Comparison of ENCODE assay signal across 10 cellular contexts in the genomic region with DNA sequence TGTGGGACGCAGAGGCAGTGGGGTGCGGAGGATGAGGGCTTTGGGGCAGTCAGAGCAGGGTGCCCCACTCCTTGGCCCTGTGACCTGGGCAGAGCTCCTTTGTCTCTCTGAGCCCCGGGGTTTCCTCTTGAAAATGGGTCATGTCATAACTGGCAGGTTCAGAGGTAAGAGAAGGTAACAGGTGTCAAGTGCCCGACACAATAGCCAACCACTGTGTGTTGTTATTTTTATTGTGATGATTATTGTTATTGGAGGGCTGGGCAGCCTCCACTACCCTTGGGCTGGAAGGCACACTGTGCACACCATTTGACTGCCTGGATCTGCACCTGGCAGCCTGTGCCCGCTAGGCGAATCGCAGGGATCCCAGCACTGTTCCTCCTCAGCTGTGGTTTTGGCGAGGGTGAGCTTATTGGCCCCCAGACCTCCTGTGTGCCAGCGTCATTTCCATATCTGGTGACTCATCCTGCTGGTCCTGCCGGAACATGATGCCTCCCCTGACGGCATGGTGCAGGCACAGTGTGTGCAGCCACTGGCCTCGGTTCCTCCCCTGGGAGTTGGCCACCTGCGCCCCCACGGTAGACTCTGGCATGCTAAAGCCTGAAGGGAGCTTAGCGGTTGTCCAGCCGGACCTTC. TPM values are rescaled to one million over a fixed set of nuclear protein-coding genes. Genes with fewer than 3 reads are reported as not detected.
DNase-seq lines count a peak whose midpoint lies in the region; ATAC-seq and TF ChIP-seq lines count a peak whose summit lies in the region.
"Had no signal": no experiment of that assay in that cellular context is flagged by ENCODE, and none has a peak within 500 bp of the region (broad histone marks: within the 10 kb centered on the region; RNA-seq: fewer than 3 reads in every experiment).

No MANE protein-coding gene starts in this region.

- H3K4me1 Mint-ChIP-seq in CD8-positive, alpha-beta memory T cell, result peaks cover 37 to 56% (median 42%) of the 10 kb centered on the region in 3 donors

- no peaks in the 10 kb centered on the region for H3K27me3 ChIP-seq in CD8-positive, alpha-beta memory T cell (ENCODE audit: insufficient read depth, low read length, poor library complexity, severe bottlenecking)
- H3K27me3 ChIP-seq in MG63 (no peaks in the 10 kb centered on the region), adrenal gland (no peaks in the 10 kb centered on the region), left lung (no peaks in the 10 kb centered on the region)

- H3K27ac ChIP-seq in CD8-positive, alpha-beta memory T cell (ENCODE audit: low read depth, low read length), result no peak overlapping the region
- no peak overlapping the region for H3K27ac ChIP-seq in adrenal gland
- no peak overlapping the region for H3K27ac ChIP-seq in left lung

- TF ChIP-seq CTCF in adrenal gland (IDR thresholded peaks at IDR 0.05) (no peak), left lung (IDR thresholded peaks at IDR 0.05) (no peak)

- no peak for TF ChIP-seq POLR2A in adrenal gland (IDR thresholded peaks at IDR 0.05)

- WGBS in adrenal gland, 4 donors, result 66 to 83% (median 69%) methylated on average over 7 to 16 of the region's 16 CpGs

- H3K36me3 ChIP-seq in CD8-positive, alpha-beta memory T cell (ENCODE audit: insufficient read depth, low read length), result no peaks in the 10 kb centered on the region
- H3K36me3 ChIP-seq in MG63, result no peaks in the 10 kb centered on the region
- no peaks in the 10 kb centered on the region for H3K36me3 ChIP-seq in adrenal gland (replicated peaks in 1 of 2)
- H3K36me3 ChIP-seq in left lung, result no peaks in the 10 kb centered on the region

- peak overlapping the region in 3 of 7 donors; percentile 6 to 66 (median 11) for H3K4me3 Mint-ChIP-seq in CD8-positive, alpha-beta memory T cell

- intact Hi-C loops in adrenal gland (cut with DNase I) (no loop called here), left lung (cut with DNase I) (no loop called here)

- H3K36me3 Mint-ChIP-seq in CD8-positive, alpha-beta memory T cell, result no peaks in the 10 kb centered on the region

- no peaks in the 10 kb centered on the region for H3K27me3 Mint-ChIP-seq in CD8-positive, alpha-beta memory T cell

- H3K4me3 ChIP-seq in CD8-positive, alpha-beta memory T cell (ENCODE audit: low read length), result no peak overlapping the region
- H3K4me3 ChIP-seq in MG63, result no peak overlapping the region
- H3K4me3 ChIP-seq in adrenal gland, result no peak overlapping the region
- H3K4me3 ChIP-seq in left lung, result no peak overlapping the region

- DNase-seq in CD8-positive, alpha-beta memory T cell, result peak in 1 of 5 donors; percentile 35
- DNase-seq in MG63 (peak; percentile 88), adrenal gland (peak in 5 of 7 donors; percentile 35 to 57 (median 55)), left lung (no peak), OCI-M1 (lab: John Stamatoyannopoulos, UW) (no peak)
- no peak for DNase-seq in stimulated activated CD4-positive, alpha-beta T cell treated with anti-CD3 and anti-CD28 coated beads, Interleukin-12 subunit alpha, Interleukin-12 subunit beta, amount 100 ng/mL, for 4 hours

- H3K9me3 Mint-ChIP-seq in CD8-positive, alpha-beta memory T cell, result no peaks in the 10 kb centered on the region

- H3K4me1 ChIP-seq in CD8-positive, alpha-beta memory T cell (ENCODE audit: insufficient read depth, low read length), result peaks cover 32% of the 10 kb centered on the region
- H3K4me1 ChIP-seq in adrenal gland (replicated peaks in 1 of 2) (no peaks in the 10 kb centered on the region), left lung (no peaks in the 10 kb centered on the region)

- peak; percentile 5 for ATAC-seq in left lung
- no peak for ATAC-seq in HG03175 (IDR thresholded peaks at IDR 0.05; ENCODE audit: unreplicated experiment)
- no peak for ATAC-seq in HG02678 (IDR thresholded peaks at IDR 0.05; ENCODE audit: unreplicated experiment)

- H3K27ac Mint-ChIP-seq in CD8-positive, alpha-beta memory T cell, result peak overlapping the region in 7 of 8 donors; percentile 82 to 94 (median 90)

- no peaks in the 10 kb centered on the region for H3K9me3 ChIP-seq in CD8-positive, alpha-beta memory T cell (ENCODE audit: low read length)
- H3K9me3 ChIP-seq in MG63 (no peaks in the 10 kb centered on the region), adrenal gland (replicated peaks in 1 of 3) (no peaks in the 10 kb centered on the region), left lung (no peaks in the 10 kb centered on the region)

- CTCF ChIA-PET in CD8-positive, alpha-beta memory T cell (lab: Charles Lee), result no interaction called here

- POLR2A ChIA-PET in CD8-positive, alpha-beta memory T cell (lab: Charles Lee), result interaction anchor here (0.5 kb wide), 1 partner anchor 102 kb away, joined by 3 read pairs; no protein-coding TSS in a partner anchor

RNA-seq across cellular contexts. Expression of gene SOX10, which starts 15.4 kb away (rescaled TPM):
- not detected for total RNA-seq in CD8-positive, alpha-beta memory T cell
- polyA plus RNA-seq in CD8-positive, alpha-beta memory T cell, result not detected
- total RNA-seq in MG63 (2014; rRNA removed; shearing (Covaris generic); ENCODE audit: low replicate concordance), result not detected in 2 replicates
- total RNA-seq in adrenal gland (1 to 10 TPM in 3 of 8 donors, under 1 TPM in 4, not detected in 1; 0.16 to 4.0 (median 0.42) TPM), left lung (not detected)
- polyA plus RNA-seq in adrenal gland, result 1 to 10 TPM in 2 of 3 donors, under 1 TPM in 1; 0.73 to 5.4 (median 3.8) TPM
- total RNA-seq: T-helper 2 cell treated with Interferon-gamma antibody and Interleukin-4, amounts not matched to agents 100 ng/mL and 5 ng/mL, for 36 hours had no signal

RNA-seq across cellular contexts. Expression of gene POLR2F, which starts 46.3 kb away (rescaled TPM):
- 100 to 1,000 TPM; 140 to 148 TPM for total RNA-seq in CD8-positive, alpha-beta memory T cell
- 167 TPM for polyA plus RNA-seq in CD8-positive, alpha-beta memory T cell
- total RNA-seq in MG63 (2014; rRNA removed; shearing (Covaris generic); ENCODE audit: low replicate concordance), result 64.9 and 167 TPM in 2 replicates
- total RNA-seq in adrenal gland (100 to 1,000 TPM in 1 of 8 donors, 10 to 100 TPM in 7; 39.7 to 111 (median 83.5) TPM), left lung (10 to 100 TPM; 58.3 to 64.9 TPM)
- 100 to 1,000 TPM in 2 of 3 donors, 10 to 100 TPM in 1; 74.2 to 205 (median 123) TPM for polyA plus RNA-seq in adrenal gland

RNA-seq across cellular contexts. Expression of gene C22orf23, which starts 46.4 kb away (rescaled TPM):
- under 1 TPM; 0.29 to 0.37 TPM for total RNA-seq in CD8-positive, alpha-beta memory T cell
- polyA plus RNA-seq in CD8-positive, alpha-beta memory T cell, result not detected
- total RNA-seq in MG63 (2014; rRNA removed; shearing (Covaris generic); ENCODE audit: low replicate concordance), result 0.36 and 2.3 TPM in 2 replicates
- 1 to 10 TPM in 2 of 8 donors, under 1 TPM in 4, not detected in 2; 0.57 to 1.2 (median 0.81) TPM for total RNA-seq in adrenal gland
- polyA plus RNA-seq in adrenal gland, result under 1 TPM; 0.40 to 0.68 (median 0.47) TPM
- total RNA-seq in left lung, result under 1 TPM; 0.26 to 0.65 TPM
- total RNA-seq: liver; T-helper 2 cell treated with Interferon-gamma antibody and Interleukin-4, amounts not matched to agents 100 ng/mL and 5 ng/mL, for 36 hours had no signal

RNA-seq across cellular contexts. Expression of gene PICK1, which starts 57.4 kb away (rescaled TPM):
- 10 to 100 TPM; 21.0 to 22.5 TPM for total RNA-seq in CD8-positive, alpha-beta memory T cell
- 9.4 TPM for polyA plus RNA-seq in CD8-positive, alpha-beta memory T cell
- 7.3 and 21.7 TPM in 2 replicates for total RNA-seq in MG63 (2014; rRNA removed; shearing (Covaris generic); ENCODE audit: low replicate concordance)
- 10 to 100 TPM; 30.6 to 46.7 (median 39.0) TPM for total RNA-seq in adrenal gland
- polyA plus RNA-seq in adrenal gland, result 10 to 100 TPM; 28.7 to 93.6 (median 45.2) TPM
- 10 to 100 TPM; 30.9 to 39.5 TPM for total RNA-seq in left lung

Comparison
In these comparisons a context has a peak if more than half of its experiments do, and no peak if none do; other contexts are left out.
1. DNase-seq: peak in MG63 (single experiment) and adrenal gland (5 of 7); none in left lung (0 of 2), OCI-M1 (single experiment) and stimulated activated CD4-positive, alpha-beta T cell treated with anti-CD3 and anti-CD28 coated beads, Interleukin-12 subunit alpha, Interleukin-12 subunit beta, amount 100 ng/mL, for 4 hours (single experiment).